Comparison of ENCODE assay signal across 24 cellular contexts in genomic region chr15:65206750-65207149, GRCh38.
"Had no signal": no experiment of that assay in that cellular context is flagged by ENCODE, and none has a peak within 500 bp of the region (broad histone marks: within the 10 kb centered on the region; RNA-seq: fewer than 3 reads in every experiment).

No MANE protein-coding gene starts in this region.

- H3K9me3 ChIP-seq: left ventricle myocardium inferior, mucosa of descending colon, ovary, prostate gland, suprapubic skin, thoracic aorta, tibial artery, upper lobe of right lung had no signal

- H3K4me1 ChIP-seq: prostate gland had no signal

- DNase-seq: head of caudate nucleus; hippocampal formation; immature natural killer cell; kidney; left ventricle myocardium inferior; mesendoderm; midbrain; mucosa of descending colon; naive thymus-derived CD4-positive, alpha-beta T cell; ovary; retina; right cardiac atrium; stimulated activated CD4-positive, alpha-beta T cell treated with anti-CD3 and anti-CD28 coated beads, Interleukin-12 subunit alpha, Interleukin-12 subunit beta, amount 100 ng/mL, for 4 hours; stimulated activated CD4-positive, alpha-beta T cell treated with anti-CD3 and anti-CD28 coated beads, Interleukin-15, amount 100 ng/mL, for 24 hours; stimulated activated CD4-positive, alpha-beta T cell treated with anti-CD3 and anti-CD28 coated beads, Interleukin-2, amount 100 ng/mL, for 24 hours; stimulated activated CD4-positive, alpha-beta T cell treated with anti-CD3 and anti-CD28 coated beads, Interleukin-4, amount 100 ng/mL, for 1 hour; stimulated activated naive CD4-positive, alpha-beta T cell; tibial artery; upper lobe of right lung had no signal

- H3K27me3 ChIP-seq: ovary, suprapubic skin, upper lobe of right lung had no signal

- H3K4me3 ChIP-seq: left ventricle myocardium inferior, lung, mucosa of descending colon, ovary, prostate gland, skin epidermis, suprapubic skin, thoracic aorta, tibial artery, upper lobe of right lung had no signal

- H3K27ac ChIP-seq: left ventricle myocardium inferior, ovary, prostate gland, skin epidermis, suprapubic skin, thoracic aorta, tibial artery, upper lobe of right lung had no signal

- H3K36me3 ChIP-seq: left ventricle myocardium inferior, ovary, prostate gland, suprapubic skin, thoracic aorta, tibial artery, upper lobe of right lung had no signal
